ENCODE assay signal across 17 cellular contexts in the genomic region with DNA sequence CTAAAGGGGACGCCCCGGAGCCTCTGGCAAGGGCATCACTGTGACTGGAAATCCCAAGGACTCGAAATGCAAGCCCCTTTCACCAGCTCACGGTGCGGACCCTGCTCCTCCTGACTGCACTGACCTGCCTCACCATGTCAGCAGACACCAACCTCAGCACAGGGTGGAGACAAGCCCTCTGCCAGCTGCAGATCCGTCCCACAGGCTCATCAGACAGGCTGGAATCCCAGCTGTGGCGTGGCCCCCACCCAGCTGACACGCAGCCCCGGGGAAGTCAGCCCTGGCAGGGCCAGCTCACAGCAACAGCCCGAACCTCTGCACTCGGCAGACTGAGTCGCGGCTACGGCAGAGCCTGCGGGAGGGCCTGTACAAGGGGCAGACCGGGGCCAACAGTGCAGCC. TPM values are rescaled to one million over a fixed set of nuclear protein-coding genes. Genes with fewer than 3 reads are reported as not detected.
DNase-seq lines count a peak whose midpoint lies in the region; TF ChIP-seq lines count a peak whose summit lies in the region.
"Had no signal": no experiment of that assay in that cellular context is flagged by ENCODE, and none has a peak within 500 bp of the region (broad histone marks: within the 10 kb centered on the region; RNA-seq: fewer than 3 reads in every experiment).

No MANE protein-coding gene starts in this region.

- peaks cover 57% of the 10 kb centered on the region for H3K36me3 Mint-ChIP-seq in activated CD4-positive, alpha-beta T cell treated with anti-CD3 and anti-CD28 coated beads, Interleukin-2, amount 10 ng/mL, durations not matched to agents 24 days and 14 days (ENCODE audit: low read depth)

- no peaks in the 10 kb centered on the region for H3K9me2 ChIP-seq in PC-9 (ENCODE audit: insufficient read depth)

- peaks cover 76% of the 10 kb centered on the region for H4K20me1 ChIP-seq in PC-9 (ENCODE audit: insufficient read depth)

- H3K27ac Mint-ChIP-seq in activated CD4-positive, alpha-beta T cell treated with anti-CD3 and anti-CD28 coated beads, Interleukin-2, amount 10 ng/mL, durations not matched to agents 24 days and 14 days = peak overlapping the region; percentile 80

- intact Hi-C loops in activated CD4-positive, alpha-beta T cell treated with anti-CD3 and anti-CD28 coated beads, Interleukin-2, amount 10 ng/mL, durations not matched to agents 24 days and 14 days (cut with micrococcal nuclease) = no loop called here
- intact Hi-C loops in sigmoid colon (cut with DNase I) (loop anchor here (5.0 to 10.0 kb wide), 2 partner anchors 36 to 124 kb away; partner anchors contain the start of genes ALG12, BRD1 and CRELD2), PC-9 (cut with micrococcal nuclease; ENCODE audit: unreplicated experiment) (no loop called here), esophagus squamous epithelium (cut with DNase I) (no loop called here)

- H3K27me3 ChIP-seq in sigmoid colon = no peaks in the 10 kb centered on the region
- no peaks in the 10 kb centered on the region for H3K27me3 ChIP-seq in PC-9 (ENCODE audit: insufficient read depth, low read depth)
- no peaks in the 10 kb centered on the region for H3K27me3 ChIP-seq in esophagus squamous epithelium
- H3K27me3 ChIP-seq: upper lobe of left lung had no signal

- H3K4me1 Mint-ChIP-seq in activated CD4-positive, alpha-beta T cell treated with anti-CD3 and anti-CD28 coated beads, Interleukin-2, amount 10 ng/mL, durations not matched to agents 24 days and 14 days = peaks cover 56% of the 10 kb centered on the region

- TF ChIP-seq EP300 in sigmoid colon (IDR thresholded peaks at IDR 0.05) = no peak

- no peaks in the 10 kb centered on the region for H3K27me3 Mint-ChIP-seq in activated CD4-positive, alpha-beta T cell treated with anti-CD3 and anti-CD28 coated beads, Interleukin-2, amount 10 ng/mL, durations not matched to agents 24 days and 14 days

- H3K9me3 ChIP-seq in HEK293 (ENCODE audit: control insufficient read depth, insufficient read depth, low read depth, low read length) (no peaks in the 10 kb centered on the region), sigmoid colon (no peaks in the 10 kb centered on the region), PC-9 (ENCODE audit: insufficient read depth, low read depth) (no peaks in the 10 kb centered on the region), esophagus squamous epithelium (no peaks in the 10 kb centered on the region)
- H3K9me3 ChIP-seq: upper lobe of left lung had no signal

- CTCF ChIA-PET in HEK293 (lab: Yijun Ruan, JAX) (interaction anchor here (0.5 kb wide), 1 partner anchor 735 kb away, joined by 3 read pairs; the partner anchor contains the start of gene SCO2), PC-9 (lab: Charles Lee) (no interaction called here)

- no peaks in the 10 kb centered on the region for H3K9me3 Mint-ChIP-seq in activated CD4-positive, alpha-beta T cell treated with anti-CD3 and anti-CD28 coated beads, Interleukin-2, amount 10 ng/mL, durations not matched to agents 24 days and 14 days

- POLR2A ChIA-PET in HEK293 (lab: Yijun Ruan, JAX) (no interaction called here), PC-9 (lab: Charles Lee; ENCODE audit: unreplicated experiment) (no interaction called here)

- H3K79me2 ChIP-seq in PC-9 (ENCODE audit: low read depth) = peaks cover 21% of the 10 kb centered on the region

- no peaks in the 10 kb centered on the region for H3F3A ChIP-seq in PC-9 (ENCODE audit: insufficient read depth, low read depth)

- H3K4me1 ChIP-seq in HEK293 (ENCODE audit: control insufficient read depth, insufficient read depth, low read length) = no peaks in the 10 kb centered on the region
- H3K4me1 ChIP-seq in sigmoid colon = peaks cover 0 to 87% (median 76%) of the 10 kb centered on the region in 4 donors
- no peaks in the 10 kb centered on the region for H3K4me1 ChIP-seq in PC-9 (replicated peaks; ENCODE audit: insufficient read depth)
- H3K4me1 ChIP-seq in esophagus squamous epithelium = peaks cover 33 to 56% (median 35%) of the 10 kb centered on the region in 3 donors

- no peak overlapping the region for H3K27ac ChIP-seq in HEK293 (ENCODE audit: extremely low read depth, low read depth, low read length)
- H3K27ac ChIP-seq in epithelial cell of prostate = peak overlapping the region; percentile 51
- peak overlapping the region in 3 of 4 donors; percentile 78 to 83 (median 80) for H3K27ac ChIP-seq in sigmoid colon
- no peak overlapping the region for H3K27ac ChIP-seq in PC-9
- no peak overlapping the region for H3K27ac ChIP-seq in esophagus squamous epithelium

- TF ChIP-seq POLR2A in sigmoid colon (IDR thresholded peaks at IDR 0.05) (no peak), esophagus squamous epithelium (IDR thresholded peaks at IDR 0.05) (no peak)

- 88 to 90% methylated on average over 16 of the region's 16 CpGs for WGBS in sigmoid colon, 2 donors
- WGBS in esophagus squamous epithelium, 2 donors = 80 to 87% methylated on average over 3 of the region's 16 CpGs

- peak overlapping the region; percentile 49 for H3K4me3 Mint-ChIP-seq in activated CD4-positive, alpha-beta T cell treated with anti-CD3 and anti-CD28 coated beads, Interleukin-2, amount 10 ng/mL, durations not matched to agents 24 days and 14 days

- no peak overlapping the region for H2AFZ ChIP-seq in PC-9

- H3K36me3 ChIP-seq in HEK293 (ENCODE audit: control insufficient read depth in 2 of 2, insufficient read depth in 1 of 2, low read length in 2 of 2) (peaks cover 40 to 100% of the 10 kb centered on the region in 2 experiments), sigmoid colon (peaks cover 5 to 63% (median 26%) of the 10 kb centered on the region in 4 donors), PC-9 (ENCODE audit: low read depth) (peaks cover 48% of the 10 kb centered on the region; the same call in 1 of the 2 replicates), esophagus squamous epithelium (peaks cover 33 to 97% (median 42%) of the 10 kb centered on the region in 3 donors)

- no TSS peak for BruUV-seq in PC-9 (replicated peaks; lab: Mats Ljungman, UMichigan)

- no peak for DNase-seq in activated CD4-positive, alpha-beta T cell treated with anti-CD3 and anti-CD28 coated beads, Interleukin-2, amount 10 ng/mL, durations not matched to agents 24 days and 14 days
- no peak for DNase-seq in activated CD4-positive, alpha-beta T cell treated with anti-CD3 and anti-CD28 coated beads, Interleukin-2, amount 50 U/mL, for 1 hour
- DNase-seq in epithelial cell of prostate (ENCODE audit: low read depth, low spot score) (no peak), sigmoid colon (no peak), PC-9 (no peak), esophagus squamous epithelium (lab: John Stamatoyannopoulos, UW) (no peak), mucosa of gallbladder (ENCODE audit: low spot score) (no peak)
- DNase-seq: 8988T; activated gamma-delta T cell treated with Interleukin-2 at 50 U/mL for 16 hours; Calu3; caudate nucleus; islet precursor cell; MV-4-11; SHP77; stimulated activated CD8-positive, alpha-beta memory T cell treated with anti-CD3 and anti-CD28 coated beads, Interleukin-4, amount 100 ng/mL, for 48 hours had no signal

- H3K4me2 ChIP-seq in PC-9 = no peak overlapping the region

- no peak for TF ChIP-seq CTCF in HEK293 (tag by site-specific recombination; IDR thresholded peaks at IDR 0.05)
- no peak for TF ChIP-seq CTCF in sigmoid colon (IDR thresholded peaks at IDR 0.05)
- TF ChIP-seq CTCF in PC-9 (conservative IDR thresholded peaks at IDR 0.05) = no peak
- no peak for TF ChIP-seq CTCF in esophagus squamous epithelium (IDR thresholded peaks at IDR 0.05)

- H3K4me3 ChIP-seq in HEK293 (ENCODE audit: low read depth, low read length) = no peak overlapping the region
- no peak overlapping the region for H3K4me3 ChIP-seq in sigmoid colon
- H3K4me3 ChIP-seq in PC-9 = no peak overlapping the region
- no peak overlapping the region for H3K4me3 ChIP-seq in esophagus squamous epithelium
- H3K4me3 ChIP-seq: upper lobe of left lung had no signal

TF ChIP-seq in HEK293, 187 proteins besides CTCF, POLR2A, EP300 and RAD21:
- TF ChIP-seq EGR2 (tag by site-specific recombination; IDR thresholded peaks at IDR 0.05; ENCODE audit: low read depth) = no peak
- no peak for TF ChIP-seq ZNF16 (tag by site-specific recombination; IDR thresholded peaks at IDR 0.05; ENCODE audit: low read depth)
- TF ChIP-seq ZSCAN30 (tag by site-specific recombination; IDR thresholded peaks at IDR 0.05) = no peak
- TF ChIP-seq ZNF600 (tag by site-specific recombination; IDR thresholded peaks at IDR 0.05) = peak; percentile 68
- TF ChIP-seq ZNF707 (tag by site-specific recombination; IDR thresholded peaks at IDR 0.05) = no peak
TF ChIP-seq in HEK293: peak in this region for 1.

RNA-seq across cellular contexts. Expression of gene BRD1, which starts 36.8 kb away (rescaled TPM):
- 36.2 and 43.2 TPM in 2 replicates for total RNA-seq in activated CD4-positive, alpha-beta T cell treated with anti-CD3 and anti-CD28 coated beads, Interleukin-2, amount 10 ng/mL, durations not matched to agents 24 days and 14 days
- 10 to 100 TPM; 31.1 to 52.6 (median 35.9) TPM for total RNA-seq in sigmoid colon
- 10 to 100 TPM; 12.6 to 21.5 (median 14.3) TPM for polyA plus RNA-seq in sigmoid colon
- 28.5 and 30.9 TPM in 2 replicates for total RNA-seq in PC-9 (2021)
- 10 to 100 TPM; 17.8 to 37.4 (median 29.9) TPM for total RNA-seq in esophagus squamous epithelium
- total RNA-seq in mucosa of gallbladder = 45.3 TPM

Comparison
In these comparisons a context has a peak if more than half of its experiments do, and no peak if none do; other contexts are left out.
1. H3K27ac ChIP-seq: peak in epithelial cell of prostate (single experiment) and sigmoid colon (3 of 4); none in HEK293 (single experiment), PC-9 (single experiment) and esophagus squamous epithelium (0 of 4).